1 cellular context compared by ENCODE assay signal in the genomic region with DNA sequence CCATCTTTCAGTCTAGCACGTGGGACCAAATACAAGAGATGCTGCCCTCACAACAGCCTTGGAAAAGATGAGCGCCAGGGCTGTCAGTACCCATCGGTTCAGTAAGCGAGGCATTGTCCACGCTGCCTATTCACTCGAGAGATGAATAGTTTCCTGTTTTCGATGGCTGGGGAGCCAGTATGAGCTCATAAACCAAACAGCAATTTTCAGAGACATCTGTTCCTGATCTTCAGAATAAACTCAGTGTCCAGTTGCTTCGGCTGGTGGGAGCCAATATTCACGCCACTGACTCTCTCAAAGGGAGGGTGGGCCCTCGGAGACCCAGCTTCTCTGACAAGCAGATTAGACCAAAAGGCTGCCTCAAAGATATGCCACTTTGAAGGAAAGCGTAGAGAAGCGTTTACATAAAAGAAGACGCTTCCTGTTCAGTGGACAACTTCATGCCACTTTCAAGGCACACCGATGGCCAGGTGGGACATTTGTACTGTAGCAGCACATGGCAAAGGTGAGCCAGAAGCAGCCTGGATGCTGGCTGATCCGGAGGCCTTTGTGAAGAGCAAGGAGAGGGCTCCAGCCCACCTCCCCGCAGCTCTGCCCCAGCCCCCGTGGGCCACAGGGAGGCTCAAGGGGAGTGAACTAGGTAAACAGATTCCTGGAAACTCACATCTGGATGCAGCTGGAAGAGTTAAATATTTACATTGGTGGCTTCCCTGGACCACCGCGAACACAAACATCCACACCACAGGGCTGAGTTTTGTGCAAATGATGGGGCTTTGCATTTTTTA.
TF ChIP-seq lines count a peak whose summit lies in the region.

No MANE protein-coding gene starts in this region.

TF ChIP-seq in HepG2, 621 proteins besides CTCF, POLR2A, EP300 and RAD21:
- TF ChIP-seq TARDBP (CRISPR knock-in tag; IDR thresholded peaks at IDR 0.05): no peak
- TF ChIP-seq, protein P1, sequence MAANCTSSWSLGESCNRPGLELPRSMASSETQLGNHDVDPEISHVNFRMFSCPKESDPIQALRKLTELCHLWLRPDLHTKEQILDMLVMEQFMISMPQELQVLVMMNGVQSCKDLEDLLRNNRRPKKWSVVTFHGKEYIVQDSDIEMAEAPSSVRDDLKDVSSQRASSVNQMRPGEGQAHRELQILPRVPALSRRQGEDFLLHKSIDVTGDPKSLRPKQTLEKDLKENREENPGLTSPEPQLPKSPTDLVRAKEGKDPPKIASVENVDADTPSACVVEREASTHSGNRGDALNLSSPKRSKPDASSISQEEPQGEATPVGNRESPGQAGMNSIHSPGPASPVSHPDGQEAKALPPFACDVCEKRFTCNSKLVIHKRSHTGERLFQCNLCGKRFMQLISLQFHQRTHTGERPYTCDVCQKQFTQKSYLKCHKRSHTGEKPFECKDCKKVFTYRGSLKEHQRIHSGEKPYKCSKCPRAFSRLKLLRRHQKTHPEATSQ (CRISPR knock-in tag; IDR thresholded peaks at IDR 0.05; ENCODE audit: borderline replicate concordance): no peak
- TF ChIP-seq ZNF235 (CRISPR knock-in tag; IDR thresholded peaks at IDR 0.05; ENCODE audit: borderline replicate concordance): no peak
- TF ChIP-seq BCL6 (CRISPR knock-in tag; IDR thresholded peaks at IDR 0.05): peak; percentile 78
- 0 out of 2 replicates have a peak, but pooled peaks have one; percentile 14 for TF ChIP-seq ZC3H13 (CRISPR knock-in tag; IDR thresholded peaks at IDR 0.05)
